ENCODE assay signal across 38 cellular contexts in the genomic region with DNA sequence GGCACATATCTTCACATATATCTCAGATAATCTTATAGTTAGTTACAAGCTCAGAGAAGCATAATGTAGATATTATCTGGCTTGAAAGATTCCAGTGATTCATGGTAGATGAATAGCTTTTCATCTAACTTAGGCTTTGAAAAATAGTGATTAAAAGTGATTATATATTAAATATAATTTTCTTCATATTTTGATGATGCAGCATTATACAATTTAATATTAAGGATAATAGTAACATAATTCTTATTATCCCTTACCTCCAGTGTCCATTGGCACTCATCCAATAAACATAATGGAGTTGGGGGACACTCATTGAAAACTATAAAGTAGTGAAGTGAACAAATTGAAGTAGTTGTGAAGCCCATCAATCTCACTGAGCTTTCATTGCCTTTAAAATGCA. TPM values are rescaled to one million over a fixed set of nuclear protein-coding genes. Genes with fewer than 3 reads are reported as not detected.
"Had no signal": no experiment of that assay in that cellular context is flagged by ENCODE, and none has a peak within 500 bp of the region (broad histone marks: within the 10 kb centered on the region; RNA-seq: fewer than 3 reads in every experiment).

No MANE protein-coding gene starts in this region.

- H3K27ac ChIP-seq: adrenal gland, ascending aorta, body of pancreas, brain microvascular endothelial cell, breast epithelium, cardiac muscle cell had no signal

- H3K27me3 ChIP-seq: adrenal gland, ascending aorta, body of pancreas, brain microvascular endothelial cell, breast epithelium, cardiac muscle cell had no signal

- H3K9me3 ChIP-seq: adrenal gland, ascending aorta, body of pancreas, breast epithelium had no signal

- ATAC-seq: activated naive CD4-positive, alpha-beta T cell treated with anti-CD3 and anti-CD28 coated beads, Interleukin-2, amount 50 U/mL, for 72 hours; activated naive CD8-positive, alpha-beta T cell treated with anti-CD3 and anti-CD28 coated beads, Interleukin-2, amount 50 U/mL, for 24 hours; activated T-cell treated with anti-CD3 and anti-CD28 coated beads, Interleukin-2, amount 50 U/mL, for 4 hours; activated T-cell treated with anti-CD3 and anti-CD28 coated beads, Interleukin-2, amount 50 U/mL, for 72 hours; activated T-helper 17 cell treated with anti-CD3 and anti-CD28 coated beads, Interleukin-2, amount 50 U/mL, for 72 hours; body of pancreas had no signal

- H3K4me3 ChIP-seq: adrenal gland, ascending aorta, body of pancreas, breast epithelium, cardiac muscle cell had no signal

- FAIRE-seq: astrocyte, colon had no signal

- DNase-seq: activated effector memory CD4-positive, alpha-beta T cell treated with anti-CD3 and anti-CD28 coated beads, Interleukin-2, amount 50 U/mL, for 16 hours; activated effector memory CD4-positive, alpha-beta T cell treated with Interleukin-2 at 50 U/mL for 16 hours; activated gamma-delta T cell; activated gamma-delta T cell treated with Interleukin-2 at 50 U/mL for 16 hours; activated naive CD4-positive, alpha-beta T cell; activated naive CD4-positive, alpha-beta T cell treated with anti-CD3 and anti-CD28 coated beads for 36 hours; activated naive CD4-positive, alpha-beta T cell treated with anti-CD3 and anti-CD28 coated beads, Interleukin-2, amount 10 ng/mL, durations not matched to agents 7 days and 5 days; activated naive CD4-positive, alpha-beta T cell treated with anti-CD3 and anti-CD28 coated beads, Interleukin-2, amount 50 U/mL, for 16 hours; activated naive CD4-positive, alpha-beta T cell treated with Interleukin-2 at 50 U/mL for 16 hours; activated naive CD8-positive, alpha-beta T cell treated with anti-CD3 and anti-CD28 coated beads for 36 hours; activated naive CD8-positive, alpha-beta T cell treated with anti-CD3 and anti-CD28 coated beads, Interleukin-2, amount 10 ng/mL, durations not matched to agents 7 days and 5 days; activated naive CD8-positive, alpha-beta T cell treated with anti-CD3 and anti-CD28 coated beads, Interleukin-2, amount 50 U/mL, for 24 hours; activated T-cell treated with anti-CD3 and anti-CD28 coated beads, Interleukin-2, amount 50 U/mL, for 4 hours; activated T-cell treated with anti-CD3 and anti-CD28 coated beads, Interleukin-2, amount 50 U/mL, for 48 hours; activated T-cell treated with anti-CD3 and anti-CD28 coated beads, Interleukin-2, amount 50 U/mL, for 72 hours; adrenal gland; amniotic stem cell; amygdala; anterior cingulate cortex; aorta; body of pancreas; brain microvascular endothelial cell; caudate nucleus; central memory CD4-positive, alpha-beta T cell; cerebellar nuclear complex had no signal

- H3K36me3 ChIP-seq: adrenal gland, ascending aorta, brain microvascular endothelial cell, breast epithelium, cardiac muscle cell had no signal

- H3K4me1 ChIP-seq: adrenal gland, ascending aorta, body of pancreas, breast epithelium had no signal

RNA-seq across cellular contexts. Expression of a gene that starts 35.8 kb away (rescaled TPM):
- total RNA-seq: activated naive CD4-positive, alpha-beta T cell treated with anti-CD3 and anti-CD28 coated beads for 36 hours; activated naive CD4-positive, alpha-beta T cell treated with anti-CD3 and anti-CD28 coated beads, Interleukin-2, amount 50 U/mL, for 72 hours; activated naive CD8-positive, alpha-beta T cell treated with anti-CD3 and anti-CD28 coated beads for 36 hours; activated naive CD8-positive, alpha-beta T cell treated with anti-CD3 and anti-CD28 coated beads, Interleukin-2, amount 10 ng/mL, durations not matched to agents 7 days and 5 days; activated T-cell treated with anti-CD3 and anti-CD28 coated beads, Interleukin-2, amount 50 U/mL, for 4 hours; activated T-cell treated with anti-CD3 and anti-CD28 coated beads, Interleukin-2, amount 50 U/mL, for 72 hours; activated T-helper 1 cell treated with anti-CD3 and anti-CD28 coated beads, Interleukin-12 subunit alpha, Interleukin-12 subunit beta, Interleukin-2, Interleukin-4 antibody, amounts not matched to agents 30 ng/mL and 10 ng/mL and 1 ng/mL, durations not matched to agents 14 hours and 24 hours and 36 hours; activated T-helper 17 cell treated with anti-CD3 and anti-CD28 coated beads, Interleukin-2, amount 50 U/mL, for 72 hours; activated T-helper 2 cell treated with anti-CD3 and anti-CD28 coated beads, Interferon-gamma antibody, Interleukin-2, Interleukin-4, amounts not matched to agents 10 μg/mL and 5 μg/mL and 100 μg/mL, durations not matched to agents 14 hours and 24 hours and 36 hours; adrenal gland; aorta; ascending aorta; astrocyte; body of pancreas; bronchial epithelial cell; cardiac muscle cell; cardiac septum; cerebellum; chondrocyte had no signal
- polyA plus RNA-seq: aorta, cardiac muscle cell had no signal
